Comparison of ENCODE assay signal across 1 cellular context in the genomic region with DNA sequence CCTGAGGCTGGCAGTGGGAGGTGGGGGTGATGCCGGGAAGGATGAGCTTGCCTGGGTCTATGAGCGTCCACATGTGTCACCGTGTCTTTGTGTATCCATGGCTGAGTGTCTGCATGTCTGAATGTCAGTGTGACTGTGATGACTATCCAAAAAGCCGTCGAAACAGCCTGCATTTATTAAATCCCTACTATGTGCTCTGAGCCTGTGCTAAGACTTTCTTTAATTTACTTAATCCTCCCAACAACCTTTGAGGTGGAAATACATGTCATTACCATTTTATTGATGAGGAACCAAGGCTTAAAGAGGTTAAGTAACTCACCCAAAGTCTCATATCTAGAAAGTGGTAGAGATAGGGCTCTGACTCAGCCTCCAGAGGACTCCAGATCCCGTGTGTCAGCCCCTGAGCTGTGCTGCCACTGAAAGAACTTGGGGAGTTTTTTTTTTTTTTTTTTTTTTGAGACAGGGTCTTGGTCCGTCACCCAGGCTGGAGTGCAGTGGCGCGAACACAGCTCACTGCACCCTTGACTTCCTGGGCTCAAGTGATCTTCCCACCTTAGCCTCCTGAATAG.
TF ChIP-seq lines count a peak whose summit lies in the region.

No MANE protein-coding gene starts in this region.

TF ChIP-seq in WTC11, 78 proteins besides CTCF, POLR2A, EP300 and RAD21 (continued from another document):
- TF ChIP-seq, protein P1, sequence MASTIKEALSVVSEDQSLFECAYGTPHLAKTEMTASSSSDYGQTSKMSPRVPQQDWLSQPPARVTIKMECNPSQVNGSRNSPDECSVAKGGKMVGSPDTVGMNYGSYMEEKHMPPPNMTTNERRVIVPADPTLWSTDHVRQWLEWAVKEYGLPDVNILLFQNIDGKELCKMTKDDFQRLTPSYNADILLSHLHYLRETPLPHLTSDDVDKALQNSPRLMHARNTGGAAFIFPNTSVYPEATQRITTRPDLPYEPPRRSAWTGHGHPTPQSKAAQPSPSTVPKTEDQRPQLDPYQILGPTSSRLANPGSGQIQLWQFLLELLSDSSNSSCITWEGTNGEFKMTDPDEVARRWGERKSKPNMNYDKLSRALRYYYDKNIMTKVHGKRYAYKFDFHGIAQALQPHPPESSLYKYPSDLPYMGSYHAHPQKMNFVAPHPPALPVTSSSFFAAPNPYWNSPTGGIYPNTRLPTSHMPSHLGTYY (CRISPR knock-in tag; IDR thresholded peaks at IDR 0.05): no peak
- TF ChIP-seq GABPB1 (CRISPR knock-in tag; IDR thresholded peaks at IDR 0.05) (no peak), NR1H2 (CRISPR knock-in tag; IDR thresholded peaks at IDR 0.05) (no peak), AFF4 (CRISPR knock-in tag; IDR thresholded peaks at IDR 0.05; ENCODE audit: borderline replicate concordance) (no peak), SP1 (CRISPR knock-in tag; conservative IDR thresholded peaks at IDR 0.05) (no peak), NFYB (CRISPR knock-in tag; conservative IDR thresholded peaks at IDR 0.05; ENCODE audit: low read depth) (no peak), TP53 (CRISPR knock-in tag; IDR thresholded peaks at IDR 0.05) (no peak), RELA (CRISPR knock-in tag; IDR thresholded peaks at IDR 0.05; ENCODE audit: borderline replicate concordance) (no peak), ZNF532 (CRISPR knock-in tag; IDR thresholded peaks at IDR 0.05; ENCODE audit: borderline replicate concordance) (no peak), ZNF219 (CRISPR knock-in tag; IDR thresholded peaks at IDR 0.05; ENCODE audit: borderline replicate concordance) (no peak)
- TF ChIP-seq, protein P2, sequence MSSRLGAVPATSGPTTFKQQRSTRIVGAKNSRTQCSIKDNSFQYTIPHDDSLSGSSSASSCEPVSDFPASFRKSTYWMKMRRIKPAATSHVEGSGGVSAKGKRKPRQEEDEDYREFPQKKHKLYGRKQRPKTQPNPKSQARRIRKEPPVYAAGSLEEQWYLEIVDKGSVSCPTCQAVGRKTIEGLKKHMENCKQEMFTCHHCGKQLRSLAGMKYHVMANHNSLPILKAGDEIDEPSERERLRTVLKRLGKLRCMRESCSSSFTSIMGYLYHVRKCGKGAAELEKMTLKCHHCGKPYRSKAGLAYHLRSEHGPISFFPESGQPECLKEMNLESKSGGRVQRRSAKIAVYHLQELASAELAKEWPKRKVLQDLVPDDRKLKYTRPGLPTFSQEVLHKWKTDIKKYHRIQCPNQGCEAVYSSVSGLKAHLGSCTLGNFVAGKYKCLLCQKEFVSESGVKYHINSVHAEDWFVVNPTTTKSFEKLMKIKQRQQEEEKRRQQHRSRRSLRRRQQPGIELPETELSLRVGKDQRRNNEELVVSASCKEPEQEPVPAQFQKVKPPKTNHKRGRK (CRISPR knock-in tag; IDR thresholded peaks at IDR 0.05; ENCODE audit: borderline replicate concordance): no peak
- TF ChIP-seq, protein P3, sequence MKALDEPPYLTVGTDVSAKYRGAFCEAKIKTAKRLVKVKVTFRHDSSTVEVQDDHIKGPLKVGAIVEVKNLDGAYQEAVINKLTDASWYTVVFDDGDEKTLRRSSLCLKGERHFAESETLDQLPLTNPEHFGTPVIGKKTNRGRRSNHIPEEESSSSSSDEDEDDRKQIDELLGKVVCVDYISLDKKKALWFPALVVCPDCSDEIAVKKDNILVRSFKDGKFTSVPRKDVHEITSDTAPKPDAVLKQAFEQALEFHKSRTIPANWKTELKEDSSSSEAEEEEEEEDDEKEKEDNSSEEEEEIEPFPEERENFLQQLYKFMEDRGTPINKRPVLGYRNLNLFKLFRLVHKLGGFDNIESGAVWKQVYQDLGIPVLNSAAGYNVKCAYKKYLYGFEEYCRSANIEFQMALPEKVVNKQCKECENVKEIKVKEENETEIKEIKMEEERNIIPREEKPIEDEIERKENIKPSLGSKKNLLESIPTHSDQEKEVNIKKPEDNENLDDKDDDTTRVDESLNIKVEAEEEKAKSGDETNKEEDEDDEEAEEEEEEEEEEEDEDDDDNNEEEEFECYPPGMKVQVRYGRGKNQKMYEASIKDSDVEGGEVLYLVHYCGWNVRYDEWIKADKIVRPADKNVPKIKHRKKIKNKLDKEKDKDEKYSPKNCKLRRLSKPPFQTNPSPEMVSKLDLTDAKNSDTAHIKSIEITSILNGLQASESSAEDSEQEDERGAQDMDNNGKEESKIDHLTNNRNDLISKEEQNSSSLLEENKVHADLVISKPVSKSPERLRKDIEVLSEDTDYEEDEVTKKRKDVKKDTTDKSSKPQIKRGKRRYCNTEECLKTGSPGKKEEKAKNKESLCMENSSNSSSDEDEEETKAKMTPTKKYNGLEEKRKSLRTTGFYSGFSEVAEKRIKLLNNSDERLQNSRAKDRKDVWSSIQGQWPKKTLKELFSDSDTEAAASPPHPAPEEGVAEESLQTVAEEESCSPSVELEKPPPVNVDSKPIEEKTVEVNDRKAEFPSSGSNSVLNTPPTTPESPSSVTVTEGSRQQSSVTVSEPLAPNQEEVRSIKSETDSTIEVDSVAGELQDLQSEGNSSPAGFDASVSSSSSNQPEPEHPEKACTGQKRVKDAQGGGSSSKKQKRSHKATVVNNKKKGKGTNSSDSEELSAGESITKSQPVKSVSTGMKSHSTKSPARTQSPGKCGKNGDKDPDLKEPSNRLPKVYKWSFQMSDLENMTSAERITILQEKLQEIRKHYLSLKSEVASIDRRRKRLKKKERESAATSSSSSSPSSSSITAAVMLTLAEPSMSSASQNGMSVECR (CRISPR knock-in tag; IDR thresholded peaks at IDR 0.05; ENCODE audit: borderline replicate concordance): no peak
